17 cellular contexts compared by ENCODE assay signal in the genomic region with DNA sequence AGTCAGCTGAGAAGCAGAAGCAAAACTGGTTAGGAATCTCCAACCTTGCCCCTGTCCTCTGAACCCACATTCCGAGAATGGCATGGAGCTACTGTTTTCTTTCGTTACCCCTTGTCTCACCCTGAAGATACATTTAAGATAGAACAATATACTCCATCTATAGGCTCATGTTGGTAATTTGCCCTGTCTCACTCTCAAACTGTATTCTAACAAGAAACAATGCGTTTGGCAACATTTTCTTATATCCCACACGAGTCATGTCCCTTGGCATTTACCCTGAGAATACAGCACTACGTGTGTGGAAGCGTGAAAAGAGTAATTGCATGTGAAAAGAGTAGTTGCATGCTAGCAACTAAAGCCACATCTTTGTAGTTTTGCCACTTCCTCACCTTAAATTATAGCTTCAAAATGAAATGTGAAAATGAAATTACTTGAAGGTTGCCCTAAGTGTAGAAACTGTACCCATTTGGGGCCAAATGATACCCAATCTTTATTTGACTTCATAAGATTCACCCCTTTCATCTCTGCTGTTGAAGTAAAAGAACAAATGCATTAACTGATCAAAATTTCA. TPM values are rescaled to one million over a fixed set of nuclear protein-coding genes. Genes with fewer than 3 reads are reported as not detected.
DNase-seq lines count a peak whose midpoint lies in the region; ATAC-seq, FAIRE-seq and TF ChIP-seq lines count a peak whose summit lies in the region.
"Had no signal": no experiment of that assay in that cellular context is flagged by ENCODE, and none has a peak within 500 bp of the region (broad histone marks: within the 10 kb centered on the region; RNA-seq: fewer than 3 reads in every experiment).

No MANE protein-coding gene starts in this region.

- CTCF ChIA-PET in CD8-positive, alpha-beta T cell (lab: Charles Lee), result interaction anchor here (0.6 to 8.2 kb wide), 12 partner anchors 11 to 604 kb away, joined by 3 to 72 read pairs (median 4); no protein-coding TSS in a partner anchor

- no peaks in the 10 kb centered on the region for H3K36me3 ChIP-seq in CD8-positive, alpha-beta T cell (ENCODE audit: insufficient read depth, low read length)
- no peaks in the 10 kb centered on the region for H3K36me3 ChIP-seq in left lung
- H3K36me3 ChIP-seq in effector memory CD4-positive, alpha-beta T cell (ENCODE audit: control insufficient read depth, insufficient read depth, low read length), result no peaks in the 10 kb centered on the region
- H3K36me3 ChIP-seq: BLaER1 treated with 17β-estradiol and CSF1 and Interleukin-3, amounts not matched to agents 10 nM and 100 nM; brain microvascular endothelial cell had no signal

- DNase-seq in CD8-positive, alpha-beta T cell, result no peak
- no peak for DNase-seq in GM12892 (ENCODE audit: insufficient read length)
- DNase-seq in T-helper 17 cell, result no peak
- DNase-seq in memory B cell (ENCODE audit: low spot score in 2 of 2), result no peak
- DNase-seq in left lung, result no peak
- no peak for DNase-seq in effector memory CD4-positive, alpha-beta T cell
- DNase-seq in frontal cortex (ENCODE audit: low spot score in 2 of 2), result no peak
- DNase-seq: brain microvascular endothelial cell, left ventricle myocardium superior, NCI-H1105, trophoblast cell had no signal

- peak overlapping the region; percentile 70 for H3K4me3 Mint-ChIP-seq in CD8-positive, alpha-beta T cell
- H3K4me3 Mint-ChIP-seq in T-helper 17 cell (peak overlapping the region; percentile 60), memory B cell (peak overlapping the region; percentile 17)
- H3K4me3 Mint-ChIP-seq: GM23338 had no signal

- no peaks in the 10 kb centered on the region for H3K9me3 Mint-ChIP-seq in CD8-positive, alpha-beta T cell
- H3K9me3 Mint-ChIP-seq in memory B cell, result no peaks in the 10 kb centered on the region
- H3K9me3 Mint-ChIP-seq: GM23338, nephron progenitor cell had no signal

- H3K4me1 Mint-ChIP-seq in CD8-positive, alpha-beta T cell (ENCODE audit: low read depth), result peaks cover 90% of the 10 kb centered on the region
- H3K4me1 Mint-ChIP-seq in T-helper 17 cell (peaks cover 21% of the 10 kb centered on the region), memory B cell (peaks cover 42% of the 10 kb centered on the region)

- no peak for TF ChIP-seq CTCF in CD8-positive, alpha-beta T cell (IDR thresholded peaks at IDR 0.05)
- no peak for TF ChIP-seq CTCF in left lung (IDR thresholded peaks at IDR 0.05)

- FAIRE-seq in GM12892 (lab: Jason Lieb, UNC), result peak; percentile 50
- FAIRE-seq in frontal cortex (lab: Jason Lieb, UNC), result no peak

- no peaks in the 10 kb centered on the region for H3K9me3 ChIP-seq in CD8-positive, alpha-beta T cell (ENCODE audit: low read length)
- H3K9me3 ChIP-seq in T-helper 17 cell (ENCODE audit: control insufficient read depth, low read length, poor library complexity, severe bottlenecking) (no peaks in the 10 kb centered on the region), left lung (no peaks in the 10 kb centered on the region)
- H3K9me3 ChIP-seq in effector memory CD4-positive, alpha-beta T cell (ENCODE audit: control insufficient read depth, low read length), result no peaks in the 10 kb centered on the region
- H3K9me3 ChIP-seq: BLaER1 treated with 17β-estradiol and CSF1 and Interleukin-3, amounts not matched to agents 10 nM and 100 nM had no signal

- no peaks in the 10 kb centered on the region for H3K27me3 Mint-ChIP-seq in CD8-positive, alpha-beta T cell (ENCODE audit: low read depth)
- H3K27me3 Mint-ChIP-seq in T-helper 17 cell (peaks cover 16% of the 10 kb centered on the region), memory B cell (no peaks in the 10 kb centered on the region)

- H3K27ac ChIP-seq in CD8-positive, alpha-beta T cell (ENCODE audit: low read depth, low read length), result peak overlapping the region; percentile 32
- H3K27ac ChIP-seq in left lung, result no peak overlapping the region
- H3K27ac ChIP-seq in effector memory CD4-positive, alpha-beta T cell (ENCODE audit: insufficient read depth, low read length, poor library complexity, severe bottlenecking), result no peak overlapping the region
- H3K27ac ChIP-seq: BLaER1 treated with 17β-estradiol and CSF1 and Interleukin-3, amounts not matched to agents 10 nM and 100 nM; brain microvascular endothelial cell had no signal

- intact Hi-C loops in CD8-positive, alpha-beta T cell (cut with DNase I, micrococcal nuclease), result no loop called here
- intact Hi-C loops in left lung (cut with DNase I), result no loop called here

- no peaks in the 10 kb centered on the region for H3K27me3 ChIP-seq in CD8-positive, alpha-beta T cell (ENCODE audit: insufficient read depth, low read length)
- peaks cover 0 to under 1% of the 10 kb centered on the region in 2 donors for H3K27me3 ChIP-seq in left lung
- no peaks in the 10 kb centered on the region for H3K27me3 ChIP-seq in effector memory CD4-positive, alpha-beta T cell (replicated peaks; ENCODE audit: control insufficient read depth, insufficient read depth, low read length, poor library complexity, severe bottlenecking)
- H3K27me3 ChIP-seq: BLaER1 treated with 17β-estradiol and CSF1 and Interleukin-3, amounts not matched to agents 10 nM and 100 nM; brain microvascular endothelial cell had no signal

- H3K4me1 ChIP-seq in CD8-positive, alpha-beta T cell (ENCODE audit: insufficient read depth, low read length), result peaks cover 58% of the 10 kb centered on the region
- H3K4me1 ChIP-seq in left lung, result peaks cover 0 to 58% of the 10 kb centered on the region in 2 donors
- no peaks in the 10 kb centered on the region for H3K4me1 ChIP-seq in effector memory CD4-positive, alpha-beta T cell (ENCODE audit: control insufficient read depth, insufficient read depth, low read length, poor library complexity, severe bottlenecking)

- H3K36me3 Mint-ChIP-seq in CD8-positive, alpha-beta T cell, result peaks cover 4% of the 10 kb centered on the region
- H3K36me3 Mint-ChIP-seq in T-helper 17 cell (ENCODE audit: low read depth), result peaks cover 3% of the 10 kb centered on the region
- H3K36me3 Mint-ChIP-seq in memory B cell, result peaks cover 5% of the 10 kb centered on the region

- POLR2A ChIA-PET in CD8-positive, alpha-beta T cell (lab: Charles Lee), result interaction anchor here (0.8 to 3.4 kb wide), 10 partner anchors 8 to 91 kb away, joined by 3 to 19 read pairs (median 4); a partner anchor contains a TSS

- TF ChIP-seq POLR2A in GM12892 (IDR thresholded peaks at IDR 0.05; ENCODE audit: low read depth, low read length), result no peak

- peak overlapping the region; percentile 90 for H3K27ac Mint-ChIP-seq in CD8-positive, alpha-beta T cell
- H3K27ac Mint-ChIP-seq in T-helper 17 cell (peak overlapping the region; percentile 34), memory B cell (peak overlapping the region; percentile 53)
- H3K27ac Mint-ChIP-seq: GM23338 had no signal

- no peak overlapping the region for H3K4me3 ChIP-seq in CD8-positive, alpha-beta T cell (ENCODE audit: low read depth, low read length)
- H3K4me3 ChIP-seq in left lung, result no peak overlapping the region
- H3K4me3 ChIP-seq in effector memory CD4-positive, alpha-beta T cell (ENCODE audit: insufficient read depth, low read depth, low read length, poor library complexity, severe bottlenecking), result no peak overlapping the region
- H3K4me3 ChIP-seq: BLaER1 treated with 17β-estradiol and CSF1 and Interleukin-3, amounts not matched to agents 10 nM and 100 nM; GM23338 had no signal

- peak; percentile 57 for ATAC-seq in CD8-positive, alpha-beta T cell
- ATAC-seq in T-helper 17 cell, result peak; percentile 16
- ATAC-seq in memory B cell (ENCODE audit: low read depth), result peak; percentile 39
- ATAC-seq in HG02678 (IDR thresholded peaks at IDR 0.05; ENCODE audit: unreplicated experiment), result no peak
- no peak for ATAC-seq in left lung
- ATAC-seq: GM23338, left ventricle myocardium superior had no signal

RNA-seq across cellular contexts. Expression of a gene that starts 5.3 kb away (rescaled TPM):
- total RNA-seq in CD8-positive, alpha-beta T cell, result 10 to 100 TPM; 13.3 to 14.8 TPM
- 149 TPM for polyA plus RNA-seq in GM12892 (2012; ENCODE audit: missing spikeins)
- total RNA-seq in T-helper 17 cell (1 to 10 TPM; 3.1 to 3.9 TPM), left lung (10 to 100 TPM; 16.9 to 33.8 TPM), frontal cortex (not detected)
- total RNA-seq: GM23338, renal cortical epithelial cell had no signal

RNA-seq across cellular contexts. Expression of a gene that starts 32.8 kb away (rescaled TPM):
- 100 to 1,000 TPM; 397 to 399 TPM for total RNA-seq in CD8-positive, alpha-beta T cell
- polyA plus RNA-seq in GM12892 (2012; ENCODE audit: missing spikeins), result 745 TPM
- 100 to 1,000 TPM; 386 to 387 TPM for total RNA-seq in T-helper 17 cell
- total RNA-seq in left lung, result 10 to 100 TPM in 1 of 2 donors, 1 to 10 TPM in 1; 9.9 to 35.5 TPM
- total RNA-seq in frontal cortex, result 0.82 TPM
- total RNA-seq: renal cortical epithelial cell, SK-MEL-5 had no signal

RNA-seq across cellular contexts. Expression of a gene that starts 51.6 kb away (rescaled TPM):
- total RNA-seq in CD8-positive, alpha-beta T cell, result 100 to 1,000 TPM; 103 to 104 TPM
- polyA plus RNA-seq in GM12892 (2012; ENCODE audit: missing spikeins), result 7.6 TPM
- total RNA-seq in T-helper 17 cell (100 to 1,000 TPM in 1 of 2 donors, 10 to 100 TPM in 1; 96.6 to 124 TPM), left lung (1 to 10 TPM in 1 of 2 donors, under 1 TPM in 1; 0.82 to 2.5 TPM), frontal cortex (not detected)
- total RNA-seq: GM23338, left ventricle myocardium superior, renal cortical epithelial cell, SK-MEL-5 had no signal
- polyA plus RNA-seq: GM23338 had no signal

Comparison
In these comparisons a context has a peak if more than half of its experiments do, and no peak if none do; other contexts are left out.
1. ATAC-seq: peak in CD8-positive, alpha-beta T cell (single experiment), T-helper 17 cell (single experiment) and memory B cell (single experiment); none in HG02678 (single experiment) and left lung (single experiment).
2. H3K27ac Mint-ChIP-seq: peak in every context shown above with its lines; median percentile 90 in CD8-positive, alpha-beta T cell; 53 in memory B cell; 34 in T-helper 17 cell.
3. H3K4me3 Mint-ChIP-seq: peak in every context shown above with its lines; median percentile 70 in CD8-positive, alpha-beta T cell; 60 in T-helper 17 cell; 17 in memory B cell.
4. RNA of a gene that starts 32.8 kb away (total RNA-seq): 397 to 399 TPM in CD8-positive, alpha-beta T cell and 386 to 387 TPM in T-helper 17 cell; 9.9 to 35.5 TPM in left lung and 0.82 TPM in frontal cortex (single experiment); every median in the first group is over 10 times any median in the second.
5. RNA of a gene that starts 51.6 kb away (total RNA-seq): 96.6 to 124 TPM in T-helper 17 cell and 103 to 104 TPM in CD8-positive, alpha-beta T cell; 0.82 to 2.5 TPM in left lung and not detected in frontal cortex (single experiment); every median in the first group is over 10 times any median in the second.